1 cellular context compared by ENCODE assay signal in genomic region chr2:172090947-172091625, GRCh38.
TF ChIP-seq lines count a peak whose summit lies in the region.

No MANE protein-coding gene starts in this region.

TF ChIP-seq in GM12878, 131 proteins besides CTCF, POLR2A, EP300 and RAD21:
- no peak for TF ChIP-seq HDAC6 (IDR thresholded peaks at IDR 0.05; ENCODE audit: unreplicated experiment)
- TF ChIP-seq SUZ12 (IDR thresholded peaks at IDR 0.05; ENCODE audit: unreplicated experiment) = peak; percentile 15
